Comparison of ENCODE assay signal across 1 cellular context in genomic region chr14:45364565-45364964, GRCh38.
TF ChIP-seq lines count a peak whose summit lies in the region.

No MANE protein-coding gene starts in this region.

TF ChIP-seq in GM23338, 12 proteins besides CTCF, POLR2A, EP300 and RAD21 (continued from another document):
- no peak for TF ChIP-seq ZNF462 (CRISPR knock-in tag; IDR thresholded peaks at IDR 0.05)
- no peak for TF ChIP-seq ZNF331 (CRISPR knock-in tag; IDR thresholded peaks at IDR 0.05; ENCODE audit: low read depth)
- TF ChIP-seq EZH2 (IDR thresholded peaks at IDR 0.05; ENCODE audit: low read depth, unreplicated experiment) = no peak
- TF ChIP-seq STAT1 (IDR thresholded peaks at IDR 0.05; ENCODE audit: unreplicated experiment) = no peak
- TF ChIP-seq, protein P1, sequence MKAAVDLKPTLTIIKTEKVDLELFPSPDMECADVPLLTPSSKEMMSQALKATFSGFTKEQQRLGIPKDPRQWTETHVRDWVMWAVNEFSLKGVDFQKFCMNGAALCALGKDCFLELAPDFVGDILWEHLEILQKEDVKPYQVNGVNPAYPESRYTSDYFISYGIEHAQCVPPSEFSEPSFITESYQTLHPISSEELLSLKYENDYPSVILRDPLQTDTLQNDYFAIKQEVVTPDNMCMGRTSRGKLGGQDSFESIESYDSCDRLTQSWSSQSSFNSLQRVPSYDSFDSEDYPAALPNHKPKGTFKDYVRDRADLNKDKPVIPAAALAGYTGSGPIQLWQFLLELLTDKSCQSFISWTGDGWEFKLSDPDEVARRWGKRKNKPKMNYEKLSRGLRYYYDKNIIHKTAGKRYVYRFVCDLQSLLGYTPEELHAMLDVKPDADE (IDR thresholded peaks at IDR 0.05) = no peak
- no peak for TF ChIP-seq ZNF114 (CRISPR knock-in tag; IDR thresholded peaks at IDR 0.05)
- TF ChIP-seq REST (IDR thresholded peaks at IDR 0.05; ENCODE audit: unreplicated experiment) = no peak
- no peak for TF ChIP-seq NANOG (IDR thresholded peaks at IDR 0.05; ENCODE audit: borderline replicate concordance)
